21 cellular contexts compared by ENCODE assay signal in genomic region chr5:55416306-55416705, GRCh38.
"Had no signal": no experiment of that assay in that cellular context is flagged by ENCODE, and none has a peak within 500 bp of the region (broad histone marks: within the 10 kb centered on the region; RNA-seq: fewer than 3 reads in every experiment).

No MANE protein-coding gene starts in this region.

- H3K27me3 ChIP-seq: ascending aorta, hepatocyte, left lung, ovary, sigmoid colon, stomach, upper lobe of right lung had no signal

- H2AFZ ChIP-seq: hepatocyte had no signal

- H3K27me3 Mint-ChIP-seq: activated CD4-positive, alpha-beta memory T cell treated with anti-CD3 and anti-CD28 coated beads for 36 hours; activated CD8-positive, alpha-beta memory T cell treated with anti-CD3 and anti-CD28 coated beads, Interleukin-2, amount 10 ng/mL, durations not matched to agents 7 days and 5 days; activated naive CD8-positive, alpha-beta T cell treated with anti-CD3 and anti-CD28 coated beads, Interleukin-2, amount 50 U/mL, for 24 hours; memory B cell had no signal

- ATAC-seq: activated CD8-positive, alpha-beta memory T cell treated with anti-CD3 and anti-CD28 coated beads, Interleukin-2, amount 10 ng/mL, durations not matched to agents 7 days and 5 days; activated naive CD8-positive, alpha-beta T cell treated with anti-CD3 and anti-CD28 coated beads, Interleukin-2, amount 50 U/mL, for 24 hours; left lung; upper lobe of right lung had no signal

- H3K4me2 ChIP-seq: hepatocyte had no signal

- H3K4me3 ChIP-seq: ascending aorta, hepatocyte, left lung, ovary, sigmoid colon, stomach, thoracic aorta, upper lobe of right lung had no signal

- H3K9me3 Mint-ChIP-seq: activated CD4-positive, alpha-beta memory T cell treated with anti-CD3 and anti-CD28 coated beads for 36 hours; activated naive CD4-positive, alpha-beta T cell treated with anti-CD3 and anti-CD28 coated beads for 36 hours; activated naive CD8-positive, alpha-beta T cell treated with anti-CD3 and anti-CD28 coated beads, Interleukin-2, amount 50 U/mL, for 24 hours; activated T-helper 2 cell treated with anti-CD3 and anti-CD28 coated beads, Interferon-gamma antibody, Interleukin-2, Interleukin-4, amounts not matched to agents 10 μg/mL and 5 μg/mL and 100 μg/mL, durations not matched to agents 14 hours and 24 hours and 36 hours; endodermal cell; memory B cell; nephron progenitor cell had no signal

- H3K36me3 ChIP-seq: ovary had no signal

- H3K27ac Mint-ChIP-seq: activated CD4-positive, alpha-beta memory T cell treated with anti-CD3 and anti-CD28 coated beads for 36 hours; activated CD8-positive, alpha-beta memory T cell treated with anti-CD3 and anti-CD28 coated beads, Interleukin-2, amount 10 ng/mL, durations not matched to agents 7 days and 5 days; activated naive CD4-positive, alpha-beta T cell treated with anti-CD3 and anti-CD28 coated beads for 36 hours; activated naive CD8-positive, alpha-beta T cell treated with anti-CD3 and anti-CD28 coated beads, Interleukin-2, amount 50 U/mL, for 24 hours; activated T-helper 2 cell treated with anti-CD3 and anti-CD28 coated beads, Interferon-gamma antibody, Interleukin-2, Interleukin-4, amounts not matched to agents 10 μg/mL and 5 μg/mL and 100 μg/mL, durations not matched to agents 14 hours and 24 hours and 36 hours; endodermal cell; memory B cell; nephron progenitor cell had no signal

- H3K27ac ChIP-seq: hepatocyte, left lung, ovary, upper lobe of right lung had no signal

- DNase-seq: activated CD4-positive, alpha-beta memory T cell treated with anti-CD3 and anti-CD28 coated beads for 36 hours; activated CD8-positive, alpha-beta memory T cell treated with anti-CD3 and anti-CD28 coated beads, Interleukin-2, amount 10 ng/mL, durations not matched to agents 7 days and 5 days; activated naive CD4-positive, alpha-beta T cell treated with anti-CD3 and anti-CD28 coated beads for 36 hours; activated naive CD8-positive, alpha-beta T cell treated with anti-CD3 and anti-CD28 coated beads, Interleukin-2, amount 50 U/mL, for 24 hours; activated T-cell treated with anti-CD3 and anti-CD28 coated beads, Interleukin-2, amount 50 U/mL, for 1 hour; endodermal cell; islet precursor cell; left lung; nephron progenitor cell; ovary; sigmoid colon; stimulated activated CD4-positive, alpha-beta T cell treated with anti-CD3 and anti-CD28 coated beads, Interleukin-1b, Interleukin-23, amount 100 ng/mL, for 48 hours; stomach; T-helper 1 cell; T1000; upper lobe of right lung had no signal

- H3K9me3 ChIP-seq: ascending aorta, left lung, ovary, sigmoid colon, stomach, thoracic aorta, upper lobe of right lung had no signal

- H3K4me3 Mint-ChIP-seq: activated CD4-positive, alpha-beta memory T cell treated with anti-CD3 and anti-CD28 coated beads for 36 hours; activated CD8-positive, alpha-beta memory T cell treated with anti-CD3 and anti-CD28 coated beads, Interleukin-2, amount 10 ng/mL, durations not matched to agents 7 days and 5 days; activated naive CD4-positive, alpha-beta T cell treated with anti-CD3 and anti-CD28 coated beads for 36 hours; activated naive CD8-positive, alpha-beta T cell treated with anti-CD3 and anti-CD28 coated beads, Interleukin-2, amount 50 U/mL, for 24 hours; endodermal cell; memory B cell; nephron progenitor cell had no signal
